ENCODE assay signal across 8 cellular contexts in genomic region chr14:89164168-89165074, GRCh38.
A peak's percentile ranks its signal among the peaks of the same experiment; 100 is the strongest.
DNase-seq lines count a peak whose midpoint lies in the region; ATAC-seq and TF ChIP-seq lines count a peak whose summit lies in the region.

No MANE protein-coding gene starts in this region.

- TF ChIP-seq CTCF in esophagus muscularis mucosa (IDR thresholded peaks at IDR 0.05) (no peak), vagina (IDR thresholded peaks at IDR 0.05) (no peak), hepatocyte (IDR thresholded peaks at IDR 0.05; ENCODE audit: poor library complexity) (no peak)

- no peak for TF ChIP-seq POLR2A in esophagus muscularis mucosa (IDR thresholded peaks at IDR 0.05; ENCODE audit: low read depth)
- no peak for TF ChIP-seq POLR2A in vagina (IDR thresholded peaks at IDR 0.05)

- H4K20me1 ChIP-seq in hepatocyte (ENCODE audit: insufficient read depth, poor library complexity, severe bottlenecking), result no peaks in the 10 kb centered on the region

- intact Hi-C loops in esophagus muscularis mucosa (cut with DNase I), result no loop called here
- intact Hi-C loops in vagina (cut with DNase I), result no loop called here

- no peaks in the 10 kb centered on the region for H3K9me2 ChIP-seq in hepatocyte (replicated peaks; ENCODE audit: insufficient read depth)

- peak overlapping the region; percentile 23 to 37 (median 27) for H3K4me3 ChIP-seq in esophagus muscularis mucosa
- H3K4me3 ChIP-seq in vagina, result peak overlapping the region in 1 of 2 donors; percentile 18
- no peak overlapping the region for H3K4me3 ChIP-seq in hepatocyte

- H3K4me3 Mint-ChIP-seq in activated naive CD4-positive, alpha-beta T cell treated with anti-CD3 and anti-CD28 coated beads, Interleukin-2, amount 10 ng/mL, durations not matched to agents 7 days and 5 days, result no peak overlapping the region

- 87% methylated on average over 18 of the region's 18 CpGs for WGBS in esophagus muscularis mucosa
- WGBS in hepatocyte (ENCODE audit: low lambda C conversion rate, missing lambda C conversion rate), result 93% methylated on average over 18 of the region's 18 CpGs

- H3K27me3 Mint-ChIP-seq in activated naive CD4-positive, alpha-beta T cell treated with anti-CD3 and anti-CD28 coated beads, Interleukin-2, amount 10 ng/mL, durations not matched to agents 7 days and 5 days, result no peaks in the 10 kb centered on the region

- ATAC-seq in HG03159 (IDR thresholded peaks at IDR 0.05; ENCODE audit: unreplicated experiment), result peak; percentile 36

- no peak overlapping the region for H3K4me2 ChIP-seq in hepatocyte

- no peaks in the 10 kb centered on the region for H3K9me3 ChIP-seq in esophagus muscularis mucosa
- H3K9me3 ChIP-seq in vagina, result no peaks in the 10 kb centered on the region
- no peaks in the 10 kb centered on the region for H3K9me3 ChIP-seq in hepatocyte (ENCODE audit: low read depth)

- H3K36me3 ChIP-seq in esophagus muscularis mucosa (peaks cover 5 to 38% (median 25%) of the 10 kb centered on the region in 4 donors), vagina (peaks cover 0 to 13% of the 10 kb centered on the region in 2 donors), hepatocyte (replicated peaks; ENCODE audit: insufficient read depth, low read depth) (peaks cover 7% of the 10 kb centered on the region)

- peaks cover 4% of the 10 kb centered on the region for H3K79me2 ChIP-seq in hepatocyte

- peaks cover 37% of the 10 kb centered on the region for H3K36me3 Mint-ChIP-seq in activated naive CD4-positive, alpha-beta T cell treated with anti-CD3 and anti-CD28 coated beads, Interleukin-2, amount 10 ng/mL, durations not matched to agents 7 days and 5 days

- TF ChIP-seq EP300 in esophagus muscularis mucosa (IDR thresholded peaks at IDR 0.05), result no peak

- no peak overlapping the region for H2AFZ ChIP-seq in hepatocyte

- H3K9me3 Mint-ChIP-seq in activated naive CD4-positive, alpha-beta T cell treated with anti-CD3 and anti-CD28 coated beads, Interleukin-2, amount 10 ng/mL, durations not matched to agents 7 days and 5 days, result no peaks in the 10 kb centered on the region

- H3K4me1 Mint-ChIP-seq in activated naive CD4-positive, alpha-beta T cell treated with anti-CD3 and anti-CD28 coated beads, Interleukin-2, amount 10 ng/mL, durations not matched to agents 7 days and 5 days, result peaks cover 8% of the 10 kb centered on the region

- peak overlapping the region; percentile 48 to 69 (median 64) for H3K27ac ChIP-seq in esophagus muscularis mucosa (replicated peaks in 1 of 4)
- H3K27ac ChIP-seq in vagina, result peak overlapping the region; percentile 47
- no peak overlapping the region for H3K27ac ChIP-seq in hepatocyte

- no peak for DNase-seq in activated naive CD4-positive, alpha-beta T cell treated with anti-CD3 and anti-CD28 coated beads, Interleukin-2, amount 10 ng/mL, durations not matched to agents 7 days and 5 days
- DNase-seq in activated naive CD4-positive, alpha-beta T cell treated with anti-CD3 and anti-CD28 coated beads, Interleukin-2, amount 50 U/mL, for 16 hours, result no peak
- DNase-seq in esophagus muscularis mucosa (ENCODE audit: extremely low spot score), result no peak
- DNase-seq in vagina (ENCODE audit: extremely low spot score in 2 of 2), result no peak
- DNase-seq in H4 (ENCODE audit: low spot score), result no peak
- no peak for DNase-seq in NCI-H510A (lab: John Stamatoyannopoulos, UW)
- no peak for DNase-seq in hepatocyte (ENCODE audit: low spot score)

- no peaks in the 10 kb centered on the region for H3K27me3 ChIP-seq in esophagus muscularis mucosa
- H3K27me3 ChIP-seq in vagina, result no peaks in the 10 kb centered on the region
- no peaks in the 10 kb centered on the region for H3K27me3 ChIP-seq in hepatocyte

- CTCF ChIA-PET in activated naive CD4-positive, alpha-beta T cell treated with anti-CD3 and anti-CD28 coated beads, Interleukin-2, amount 10 ng/mL, durations not matched to agents 7 days and 5 days (lab: Charles Lee), result interaction anchor here (0.6 to 2.5 kb wide), 2 partner anchors 13 to 752 kb away, joined by 3 to 7 read pairs; no protein-coding TSS in a partner anchor

- H3K27ac Mint-ChIP-seq in activated naive CD4-positive, alpha-beta T cell treated with anti-CD3 and anti-CD28 coated beads, Interleukin-2, amount 10 ng/mL, durations not matched to agents 7 days and 5 days, result peak overlapping the region; percentile 38

- H3K4me1 ChIP-seq in esophagus muscularis mucosa (peaks cover 20 to 25% (median 23%) of the 10 kb centered on the region in 4 donors), vagina (peaks cover 18% of the 10 kb centered on the region), hepatocyte (ENCODE audit: insufficient read depth) (no peaks in the 10 kb centered on the region)
